16 cellular contexts compared by ENCODE assay signal in the genomic region with DNA sequence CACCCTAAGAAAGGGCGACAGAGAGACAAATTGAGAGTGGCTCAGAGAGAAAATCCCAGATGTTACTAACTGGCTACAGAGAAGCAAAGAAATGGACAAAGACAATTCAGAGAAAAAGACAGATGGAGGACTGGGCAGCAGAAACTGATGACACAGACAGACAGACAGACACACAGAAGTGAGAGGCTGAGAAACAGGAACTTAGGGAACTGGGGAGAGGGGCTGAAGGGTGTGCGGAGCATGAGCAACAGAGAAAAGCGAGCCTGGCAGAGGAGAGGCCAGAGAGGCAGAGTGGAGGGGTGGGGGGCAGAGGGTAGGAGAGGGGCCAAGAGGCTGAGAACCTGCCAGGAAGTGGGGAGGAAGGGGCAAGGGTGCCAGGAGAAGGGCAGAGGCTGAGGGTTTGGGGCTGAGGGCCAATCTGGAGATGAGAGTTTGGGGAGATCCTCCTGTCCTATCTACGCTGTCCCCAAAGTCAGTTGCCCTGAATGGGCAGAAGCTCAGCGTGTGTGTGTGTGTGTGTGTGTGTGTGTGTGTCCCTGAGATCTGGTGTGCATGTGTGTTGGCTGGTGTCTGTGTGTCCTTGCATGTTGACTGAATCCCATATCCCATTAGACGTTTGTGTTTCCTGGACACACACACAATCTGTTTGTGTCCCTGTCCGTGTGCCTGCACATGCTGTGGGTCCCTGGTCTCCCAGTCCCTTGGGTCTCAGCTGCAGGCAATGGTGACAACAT. TPM values are rescaled to one million over a fixed set of nuclear protein-coding genes. Genes with fewer than 3 reads are reported as not detected.
DNase-seq lines count a peak whose midpoint lies in the region; ATAC-seq and TF ChIP-seq lines count a peak whose summit lies in the region.
"Had no signal": no experiment of that assay in that cellular context is flagged by ENCODE, and none has a peak within 500 bp of the region (broad histone marks: within the 10 kb centered on the region; RNA-seq: fewer than 3 reads in every experiment).

No MANE protein-coding gene starts in this region.

- H3K9me3 ChIP-seq in Panc1 (ENCODE audit: control insufficient read depth, insufficient read depth, low read depth, low read length) = no peaks in the 10 kb centered on the region
- H3K9me3 ChIP-seq: colonic mucosa, heart right ventricle, thyroid gland had no signal

- no peaks in the 10 kb centered on the region for H3K9me3 Mint-ChIP-seq in activated CD4-positive, alpha-beta memory T cell treated with anti-CD3 and anti-CD28 coated beads for 36 hours
- H3K9me3 Mint-ChIP-seq in activated CD4-positive, alpha-beta memory T cell treated with anti-CD3 and anti-CD28 coated beads, Interleukin-2, amount 10 ng/mL, durations not matched to agents 7 days and 5 days = no peaks in the 10 kb centered on the region
- no peaks in the 10 kb centered on the region for H3K9me3 Mint-ChIP-seq in naive B cell

- POLR2A ChIA-PET in activated CD4-positive, alpha-beta memory T cell treated with anti-CD3 and anti-CD28 coated beads for 36 hours (lab: Charles Lee) = interaction anchor here (1.0 to 1.2 kb wide), 2 partner anchors 60 to 66 kb away, joined by 3 to 4 read pairs; no protein-coding TSS in a partner anchor
- POLR2A ChIA-PET in activated CD4-positive, alpha-beta memory T cell treated with anti-CD3 and anti-CD28 coated beads, Interleukin-2, amount 10 ng/mL, durations not matched to agents 7 days and 5 days (lab: Charles Lee) = interaction anchor here (1.2 kb wide), 1 partner anchor 12 kb away, joined by 3 read pairs; no protein-coding TSS in a partner anchor
- POLR2A ChIA-PET in Panc1 (lab: Charles Lee) = no interaction called here

- peaks cover 1% of the 10 kb centered on the region for H3K27me3 Mint-ChIP-seq in activated CD4-positive, alpha-beta memory T cell treated with anti-CD3 and anti-CD28 coated beads for 36 hours
- peaks cover 57% of the 10 kb centered on the region for H3K27me3 Mint-ChIP-seq in activated CD4-positive, alpha-beta memory T cell treated with anti-CD3 and anti-CD28 coated beads, Interleukin-2, amount 10 ng/mL, durations not matched to agents 7 days and 5 days
- H3K27me3 Mint-ChIP-seq in naive B cell = peaks cover 2 to 8% (median 8%) of the 10 kb centered on the region in 3 donors

- H3K27me3 ChIP-seq in Panc1 (ENCODE audit: control insufficient read depth, insufficient read depth, low read length) = peaks cover 3% of the 10 kb centered on the region; the same call in 1 of the 2 replicates

- ATAC-seq in Panc1 = 0 out of 2 replicates have a peak, but pooled peaks have one; percentile 3
- ATAC-seq in naive B cell (ENCODE audit: low read depth in 2 of 2) = no peak
- ATAC-seq: esophagus mucosa had no signal

- no peaks in the 10 kb centered on the region; the same call in 1 of the 2 replicates for H3K4me1 ChIP-seq in Panc1 (ENCODE audit: control insufficient read depth, insufficient read depth, low read length)

- no peak for DNase-seq in activated CD4-positive, alpha-beta memory T cell treated with anti-CD3 and anti-CD28 coated beads for 36 hours
- no peak for DNase-seq in activated CD4-positive, alpha-beta memory T cell treated with anti-CD3 and anti-CD28 coated beads, Interleukin-2, amount 10 ng/mL, durations not matched to agents 7 days and 5 days
- peak; percentile 15 for DNase-seq in GF-D8 (lab: John Stamatoyannopoulos, UW)
- DNase-seq in Panc1 (ENCODE audit: low read depth, low spot score) = no peak
- no peak for DNase-seq in naive B cell
- DNase-seq in nucleus accumbens (lab: John Stamatoyannopoulos, UW) = no peak
- no peak for DNase-seq in GM19238 (ENCODE audit: insufficient read length, low spot score)
- DNase-seq in LoVo (ENCODE audit: low spot score) = no peak
- DNase-seq: colonic mucosa, heart right ventricle, left cardiac atrium, NCI-H226, thyroid gland had no signal

- H3K4me3 Mint-ChIP-seq in activated CD4-positive, alpha-beta memory T cell treated with anti-CD3 and anti-CD28 coated beads for 36 hours = no peak overlapping the region
- no peak overlapping the region for H3K4me3 Mint-ChIP-seq in activated CD4-positive, alpha-beta memory T cell treated with anti-CD3 and anti-CD28 coated beads, Interleukin-2, amount 10 ng/mL, durations not matched to agents 7 days and 5 days
- H3K4me3 Mint-ChIP-seq in naive B cell = peak overlapping the region in 6 of 8 donors; percentile 10 to 78 (median 49)

- H3K36me3 ChIP-seq in Panc1 (ENCODE audit: control insufficient read depth, insufficient read depth, low read length) = no peaks in the 10 kb centered on the region
- H3K36me3 ChIP-seq: colonic mucosa, heart right ventricle, thyroid gland had no signal

- no TSS peak for BruUV-seq in Panc1 (replicated peaks; lab: Mats Ljungman, UMichigan)

- H3K27ac Mint-ChIP-seq in activated CD4-positive, alpha-beta memory T cell treated with anti-CD3 and anti-CD28 coated beads for 36 hours = peak overlapping the region; percentile 21
- H3K27ac Mint-ChIP-seq in activated CD4-positive, alpha-beta memory T cell treated with anti-CD3 and anti-CD28 coated beads, Interleukin-2, amount 10 ng/mL, durations not matched to agents 7 days and 5 days = no peak overlapping the region
- peak overlapping the region in 5 of 6 donors; percentile 72 to 95 (median 88) for H3K27ac Mint-ChIP-seq in naive B cell

- peaks cover 39% of the 10 kb centered on the region for H3K4me1 Mint-ChIP-seq in activated CD4-positive, alpha-beta memory T cell treated with anti-CD3 and anti-CD28 coated beads for 36 hours (ENCODE audit: low read depth)
- peaks cover 37% of the 10 kb centered on the region for H3K4me1 Mint-ChIP-seq in activated CD4-positive, alpha-beta memory T cell treated with anti-CD3 and anti-CD28 coated beads, Interleukin-2, amount 10 ng/mL, durations not matched to agents 7 days and 5 days
- peaks cover 64 to 69% (median 69%) of the 10 kb centered on the region in 3 donors for H3K4me1 Mint-ChIP-seq in naive B cell

- intact Hi-C loops in activated CD4-positive, alpha-beta memory T cell treated with anti-CD3 and anti-CD28 coated beads for 36 hours (cut with micrococcal nuclease) = loop anchor here (2.0 kb wide), 2 partner anchors 25 to 75 kb away; partner anchors contain the start of gene RABAC1
- intact Hi-C loops in Panc1 (cut with micrococcal nuclease; ENCODE audit: unreplicated experiment) = loop anchor here (10.0 kb wide), 1 partner anchor 49 kb away; the partner anchor contains the start of gene ARHGEF1

- no peak overlapping the region for H3K27ac ChIP-seq in Panc1 (ENCODE audit: low read length)
- H3K27ac ChIP-seq: colonic mucosa, heart right ventricle, thyroid gland had no signal

- no peak for TF ChIP-seq CTCF in Panc1 (IDR thresholded peaks at IDR 0.05)

- no peak overlapping the region for H3K4me3 ChIP-seq in Panc1 (ENCODE audit: low read depth in 2 of 2, low read length in 2 of 2)
- H3K4me3 ChIP-seq: colonic mucosa, heart right ventricle, thyroid gland had no signal

- H3K36me3 Mint-ChIP-seq in activated CD4-positive, alpha-beta memory T cell treated with anti-CD3 and anti-CD28 coated beads for 36 hours = no peaks in the 10 kb centered on the region
- peaks cover 3% of the 10 kb centered on the region for H3K36me3 Mint-ChIP-seq in activated CD4-positive, alpha-beta memory T cell treated with anti-CD3 and anti-CD28 coated beads, Interleukin-2, amount 10 ng/mL, durations not matched to agents 7 days and 5 days (ENCODE audit: low read depth)
- no peaks in the 10 kb centered on the region for H3K36me3 Mint-ChIP-seq in naive B cell

- CTCF ChIA-PET in activated CD4-positive, alpha-beta memory T cell treated with anti-CD3 and anti-CD28 coated beads for 36 hours (lab: Charles Lee) = interaction anchor here (0.7 to 2.0 kb wide), 7 partner anchors 8 to 61 kb away, joined by 3 to 10 read pairs (median 3); no protein-coding TSS in a partner anchor
- CTCF ChIA-PET in activated CD4-positive, alpha-beta memory T cell treated with anti-CD3 and anti-CD28 coated beads, Interleukin-2, amount 10 ng/mL, durations not matched to agents 7 days and 5 days (lab: Charles Lee) = interaction anchor here (1.1 to 1.2 kb wide), 3 partner anchors 47 to 76 kb away, joined by 3 to 5 read pairs (median 3); no protein-coding TSS in a partner anchor
- CTCF ChIA-PET in Panc1 (lab: Charles Lee) = interaction anchor here (0.6 to 0.7 kb wide), 3 partner anchors 9 to 91 kb away, joined by 3 to 5 read pairs (median 4); no protein-coding TSS in a partner anchor

- in situ Hi-C loops in Panc1 (cut with HindIII; ENCODE audit: low pct_unique_long_range_greater_than_20kb, low sequenced_read_pairs) = no loop called here

RNA-seq across cellular contexts. Expression of gene ERFL, which starts 5.6 kb away (rescaled TPM):
- total RNA-seq in activated CD4-positive, alpha-beta memory T cell treated with anti-CD3 and anti-CD28 coated beads for 36 hours = 1 to 10 TPM; 1.3 to 2.0 TPM
- total RNA-seq in activated CD4-positive, alpha-beta memory T cell treated with anti-CD3 and anti-CD28 coated beads, Interleukin-2, amount 10 ng/mL, durations not matched to agents 7 days and 5 days = 1 to 10 TPM; 1.5 to 1.7 TPM
- total RNA-seq in Panc1 (2021; ENCODE audit: unreplicated experiment) = 0.18 TPM
- polyA plus RNA-seq in Panc1 (2012; ENCODE audit: insufficient read length) = 0.15 TPM
- polyA plus RNA-seq in naive B cell (ENCODE audit: low read depth in 6 of 6) = not detected
- total RNA-seq: esophagus mucosa, pulmonary artery endothelial cell had no signal

RNA-seq across cellular contexts. Expression of gene RABAC1, which starts 25.3 kb away (rescaled TPM):
- total RNA-seq in activated CD4-positive, alpha-beta memory T cell treated with anti-CD3 and anti-CD28 coated beads for 36 hours = 10 to 100 TPM; 64.9 to 68.4 TPM
- 100 to 1,000 TPM in 1 of 2 experiments, 10 to 100 TPM in 1; 97.2 to 105 TPM for total RNA-seq in activated CD4-positive, alpha-beta memory T cell treated with anti-CD3 and anti-CD28 coated beads, Interleukin-2, amount 10 ng/mL, durations not matched to agents 7 days and 5 days
- total RNA-seq in Panc1 (2021; ENCODE audit: unreplicated experiment) = 69.1 TPM
- 192 TPM for polyA plus RNA-seq in Panc1 (2012; ENCODE audit: insufficient read length)
- polyA plus RNA-seq in naive B cell (ENCODE audit: low read depth in 6 of 6) = 100 to 1,000 TPM; 218 to 268 (median 245) TPM

RNA-seq across cellular contexts. Expression of gene ARHGEF1, which starts 50.9 kb away (rescaled TPM):
- total RNA-seq in activated CD4-positive, alpha-beta memory T cell treated with anti-CD3 and anti-CD28 coated beads for 36 hours = 100 to 1,000 TPM; 298 to 327 TPM
- total RNA-seq in activated CD4-positive, alpha-beta memory T cell treated with anti-CD3 and anti-CD28 coated beads, Interleukin-2, amount 10 ng/mL, durations not matched to agents 7 days and 5 days = 100 to 1,000 TPM; 657 TPM
- 69.5 TPM for total RNA-seq in Panc1 (2021; ENCODE audit: unreplicated experiment)
- polyA plus RNA-seq in Panc1 (2012; ENCODE audit: insufficient read length) = 106 TPM
- 100 to 1,000 TPM; 110 to 220 (median 122) TPM for polyA plus RNA-seq in naive B cell (ENCODE audit: low read depth in 6 of 6)

RNA-seq across cellular contexts. Expression of gene CD79A, which starts 56.8 kb away (rescaled TPM):
- total RNA-seq in activated CD4-positive, alpha-beta memory T cell treated with anti-CD3 and anti-CD28 coated beads for 36 hours = 1 to 10 TPM; 1.5 to 1.6 TPM
- total RNA-seq in activated CD4-positive, alpha-beta memory T cell treated with anti-CD3 and anti-CD28 coated beads, Interleukin-2, amount 10 ng/mL, durations not matched to agents 7 days and 5 days = under 1 TPM; 0.35 to 0.38 TPM
- total RNA-seq in Panc1 (2021; ENCODE audit: unreplicated experiment) = 0.59 TPM
- polyA plus RNA-seq in Panc1 (2012; ENCODE audit: insufficient read length) = 0.74 TPM
- 1,000 to 10,000 TPM; 3,426 to 4,601 (median 4,008) TPM for polyA plus RNA-seq in naive B cell (ENCODE audit: low read depth in 6 of 6)
- total RNA-seq: HT1080, pulmonary artery endothelial cell had no signal

Comparison
In these comparisons a context has a peak if more than half of its experiments do, and no peak if none do; other contexts are left out.
1. H3K4me3 Mint-ChIP-seq: peak in naive B cell (6 of 8); none in activated CD4-positive, alpha-beta memory T cell treated with anti-CD3 and anti-CD28 coated beads for 36 hours (single experiment) and activated CD4-positive, alpha-beta memory T cell treated with anti-CD3 and anti-CD28 coated beads, Interleukin-2, amount 10 ng/mL, durations not matched to agents 7 days and 5 days (single experiment).